Comparison of ENCODE assay signal across 16 cellular contexts in the genomic region with DNA sequence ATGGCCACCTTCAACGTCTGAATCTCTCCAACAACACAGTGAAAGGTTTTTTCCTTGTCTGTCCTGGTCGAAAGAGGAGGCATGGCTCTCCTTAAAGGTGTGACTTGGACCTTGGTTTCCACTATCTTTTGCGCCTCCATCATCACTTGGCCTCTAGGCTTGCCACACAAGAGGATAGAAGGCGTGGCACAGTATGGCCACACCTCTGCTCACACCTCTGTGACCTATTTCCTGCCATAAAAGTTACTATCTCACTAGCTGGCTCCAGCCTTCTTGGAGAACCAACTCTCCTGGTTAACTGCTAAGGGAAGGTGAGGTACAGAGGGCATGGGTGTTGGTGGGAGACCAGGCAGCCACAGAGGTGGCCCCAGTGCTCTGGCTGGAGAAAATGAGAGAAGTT.
A peak's percentile ranks its signal among the peaks of the same experiment; 100 is the strongest.
DNase-seq lines count a peak whose midpoint lies in the region; ATAC-seq and TF ChIP-seq lines count a peak whose summit lies in the region.
"Had no signal": no experiment of that assay in that cellular context is flagged by ENCODE, and none has a peak within 500 bp of the region (broad histone marks: within the 10 kb centered on the region; RNA-seq: fewer than 3 reads in every experiment).

No MANE protein-coding gene starts in this region.

- no peaks in the 10 kb centered on the region for H3K36me3 ChIP-seq in CD4-positive, CD25-positive, alpha-beta regulatory T cell (ENCODE audit: control insufficient read depth, insufficient read depth, low read length)
- no peaks in the 10 kb centered on the region for H3K36me3 ChIP-seq in CD8-positive, alpha-beta T cell (ENCODE audit: insufficient read depth, low read length)
- H3K36me3 ChIP-seq in naive thymus-derived CD4-positive, alpha-beta T cell (ENCODE audit: control insufficient read depth in 2 of 3, insufficient read depth in 3 of 3, low read length in 3 of 3) = no peaks in the 10 kb centered on the region
- no peaks in the 10 kb centered on the region for H3K36me3 ChIP-seq in suprapubic skin

- ATAC-seq in CD4-positive, CD25-positive, alpha-beta regulatory T cell (ENCODE audit: low read depth in 2 of 2) = no peak
- ATAC-seq in CD8-positive, alpha-beta T cell = no peak
- peak; percentile 67 for ATAC-seq in activated CD8-positive, alpha-beta T cell treated with anti-CD3 and anti-CD28 coated beads, Interleukin-2, amount 10 ng/mL, durations not matched to agents 7 days and 5 days
- ATAC-seq in naive thymus-derived CD4-positive, alpha-beta T cell = peak; percentile 29
- ATAC-seq in GM19452 (IDR thresholded peaks at IDR 0.05; ENCODE audit: unreplicated experiment) = no peak

- no peak for TF ChIP-seq POLR2A in suprapubic skin (IDR thresholded peaks at IDR 0.05)

- H3K27me3 ChIP-seq in CD4-positive, CD25-positive, alpha-beta regulatory T cell (ENCODE audit: control insufficient read depth, insufficient read depth, low read length) = no peaks in the 10 kb centered on the region
- H3K27me3 ChIP-seq in CD8-positive, alpha-beta T cell (ENCODE audit: insufficient read depth, low read length) = no peaks in the 10 kb centered on the region
- H3K27me3 ChIP-seq in naive thymus-derived CD4-positive, alpha-beta T cell (ENCODE audit: control insufficient read depth in 2 of 2, insufficient read depth in 2 of 2, low read length in 2 of 2) = no peaks in the 10 kb centered on the region
- no peaks in the 10 kb centered on the region for H3K27me3 ChIP-seq in suprapubic skin

- WGBS in suprapubic skin = 70% methylated on average over 4 of the region's 4 CpGs

- no peak overlapping the region for H3K4me3 Mint-ChIP-seq in CD4-positive, CD25-positive, alpha-beta regulatory T cell
- no peak overlapping the region for H3K4me3 Mint-ChIP-seq in CD8-positive, alpha-beta T cell
- no peak overlapping the region for H3K4me3 Mint-ChIP-seq in activated CD8-positive, alpha-beta T cell treated with anti-CD3 and anti-CD28 coated beads, Interleukin-2, amount 10 ng/mL, durations not matched to agents 7 days and 5 days
- no peak overlapping the region for H3K4me3 Mint-ChIP-seq in naive thymus-derived CD4-positive, alpha-beta T cell
- H3K4me3 Mint-ChIP-seq in progenitor cell of endocrine pancreas (ENCODE audit: low read depth) = no peak overlapping the region
- H3K4me3 Mint-ChIP-seq: B cell, HFFc6 had no signal

- H3K9me3 ChIP-seq in CD4-positive, CD25-positive, alpha-beta regulatory T cell (ENCODE audit: control insufficient read depth in 2 of 2, low read length in 2 of 2) = no peaks in the 10 kb centered on the region
- no peaks in the 10 kb centered on the region for H3K9me3 ChIP-seq in CD8-positive, alpha-beta T cell (ENCODE audit: low read length)
- no peaks in the 10 kb centered on the region for H3K9me3 ChIP-seq in naive thymus-derived CD4-positive, alpha-beta T cell (ENCODE audit: control insufficient read depth in 2 of 3, low read length in 3 of 3)
- H3K9me3 ChIP-seq in suprapubic skin = no peaks in the 10 kb centered on the region

- no peak overlapping the region for H3K4me3 ChIP-seq in CD4-positive, CD25-positive, alpha-beta regulatory T cell (ENCODE audit: low read depth, low read length)
- H3K4me3 ChIP-seq in CD8-positive, alpha-beta T cell (ENCODE audit: low read depth, low read length) = no peak overlapping the region
- H3K4me3 ChIP-seq in naive thymus-derived CD4-positive, alpha-beta T cell (ENCODE audit: low read length) = no peak overlapping the region
- H3K4me3 ChIP-seq in suprapubic skin = no peak overlapping the region

- H3K9me3 Mint-ChIP-seq in CD4-positive, CD25-positive, alpha-beta regulatory T cell = peaks cover 0 to 4% (median 0%) of the 10 kb centered on the region in 7 donors
- no peaks in the 10 kb centered on the region for H3K9me3 Mint-ChIP-seq in CD8-positive, alpha-beta T cell
- H3K9me3 Mint-ChIP-seq in activated CD8-positive, alpha-beta T cell treated with anti-CD3 and anti-CD28 coated beads, Interleukin-2, amount 10 ng/mL, durations not matched to agents 7 days and 5 days (ENCODE audit: insufficient read depth) = peaks cover 6% of the 10 kb centered on the region
- peaks cover 0 to 5% (median 0%) of the 10 kb centered on the region in 11 donors for H3K9me3 Mint-ChIP-seq in naive thymus-derived CD4-positive, alpha-beta T cell
- H3K9me3 Mint-ChIP-seq in progenitor cell of endocrine pancreas (ENCODE audit: low read depth) = peaks cover 3% of the 10 kb centered on the region
- H3K9me3 Mint-ChIP-seq: HFFc6 had no signal

- H3K4me1 ChIP-seq in CD4-positive, CD25-positive, alpha-beta regulatory T cell (ENCODE audit: control insufficient read depth, insufficient read depth, low read length, poor library complexity, severe bottlenecking) = peaks cover 11% of the 10 kb centered on the region
- peaks cover 19% of the 10 kb centered on the region for H3K4me1 ChIP-seq in CD8-positive, alpha-beta T cell (ENCODE audit: insufficient read depth, low read length)
- peaks cover 16 to 17% of the 10 kb centered on the region in 2 donors for H3K4me1 ChIP-seq in naive thymus-derived CD4-positive, alpha-beta T cell (ENCODE audit: control insufficient read depth in 2 of 2, insufficient read depth in 2 of 2, low read length in 2 of 2)
- peaks cover 17% of the 10 kb centered on the region for H3K4me1 ChIP-seq in suprapubic skin

- H3K27ac Mint-ChIP-seq in CD4-positive, CD25-positive, alpha-beta regulatory T cell = peak overlapping the region in 2 of 3 donors; percentile 33 to 57
- peak overlapping the region; percentile 75 for H3K27ac Mint-ChIP-seq in CD8-positive, alpha-beta T cell
- peak overlapping the region; percentile 75 for H3K27ac Mint-ChIP-seq in activated CD8-positive, alpha-beta T cell treated with anti-CD3 and anti-CD28 coated beads, Interleukin-2, amount 10 ng/mL, durations not matched to agents 7 days and 5 days
- peak overlapping the region in 2 of 9 donors; percentile 4 to 54 for H3K27ac Mint-ChIP-seq in naive thymus-derived CD4-positive, alpha-beta T cell
- no peak overlapping the region for H3K27ac Mint-ChIP-seq in progenitor cell of endocrine pancreas
- H3K27ac Mint-ChIP-seq: B cell, HFFc6 had no signal

- no peak overlapping the region for H3K27ac ChIP-seq in CD4-positive, CD25-positive, alpha-beta regulatory T cell (ENCODE audit: insufficient read depth, low read length, poor library complexity, severe bottlenecking)
- no peak overlapping the region for H3K27ac ChIP-seq in CD8-positive, alpha-beta T cell (ENCODE audit: low read depth, low read length)
- no peak overlapping the region for H3K27ac ChIP-seq in naive thymus-derived CD4-positive, alpha-beta T cell (ENCODE audit: low read depth, low read length)
- H3K27ac ChIP-seq in suprapubic skin = no peak overlapping the region

- CTCF ChIA-PET in CD8-positive, alpha-beta T cell (lab: Charles Lee) = no interaction called here
- CTCF ChIA-PET in activated CD8-positive, alpha-beta T cell treated with anti-CD3 and anti-CD28 coated beads, Interleukin-2, amount 10 ng/mL, durations not matched to agents 7 days and 5 days (lab: Charles Lee) = no interaction called here
- CTCF ChIA-PET in naive thymus-derived CD4-positive, alpha-beta T cell (lab: Charles Lee) = interaction anchor here (0.6 kb wide), 1 partner anchor 282 kb away, joined by 3 read pairs; no protein-coding TSS in a partner anchor

- peak in 2 of 3 donors; percentile 1 to 44 for DNase-seq in CD4-positive, CD25-positive, alpha-beta regulatory T cell
- DNase-seq in CD8-positive, alpha-beta T cell = no peak
- peak; percentile 27 for DNase-seq in activated CD8-positive, alpha-beta T cell treated with anti-CD3 and anti-CD28 coated beads, Interleukin-2, amount 10 ng/mL, durations not matched to agents 7 days and 5 days
- no peak for DNase-seq in naive thymus-derived CD4-positive, alpha-beta T cell
- DNase-seq in progenitor cell of endocrine pancreas (ENCODE audit: low spot score, unreplicated experiment) (no peak), suprapubic skin (ENCODE audit: low spot score in 2 of 2) (no peak), T-helper 9 cell (no peak)
- DNase-seq: GOT3; HFFc6; KBM-7; NCI-H1092; NCI-H2107; NCI-H69; NK-92 treated with Interleukin-12 subunit alpha and Interleukin-12 subunit beta, amount 100 ng/mL, for 24 hours had no signal

- no peak for TF ChIP-seq EP300 in suprapubic skin (IDR thresholded peaks at IDR 0.05)

- H3K27me3 Mint-ChIP-seq in CD4-positive, CD25-positive, alpha-beta regulatory T cell = peaks cover 7% of the 10 kb centered on the region
- H3K27me3 Mint-ChIP-seq in CD8-positive, alpha-beta T cell (ENCODE audit: low read depth) = no peaks in the 10 kb centered on the region
- H3K27me3 Mint-ChIP-seq in activated CD8-positive, alpha-beta T cell treated with anti-CD3 and anti-CD28 coated beads, Interleukin-2, amount 10 ng/mL, durations not matched to agents 7 days and 5 days (ENCODE audit: low read depth) = no peaks in the 10 kb centered on the region
- peaks cover 0 to 8% (median 0%) of the 10 kb centered on the region in 5 donors for H3K27me3 Mint-ChIP-seq in naive thymus-derived CD4-positive, alpha-beta T cell
- H3K27me3 Mint-ChIP-seq in progenitor cell of endocrine pancreas = peaks cover 7% of the 10 kb centered on the region
- H3K27me3 Mint-ChIP-seq: B cell had no signal

- peaks cover 6 to 35% (median 17%) of the 10 kb centered on the region in 4 donors for H3K4me1 Mint-ChIP-seq in CD4-positive, CD25-positive, alpha-beta regulatory T cell
- peaks cover 35% of the 10 kb centered on the region for H3K4me1 Mint-ChIP-seq in CD8-positive, alpha-beta T cell (ENCODE audit: low read depth)
- H3K4me1 Mint-ChIP-seq in activated CD8-positive, alpha-beta T cell treated with anti-CD3 and anti-CD28 coated beads, Interleukin-2, amount 10 ng/mL, durations not matched to agents 7 days and 5 days (ENCODE audit: low read depth) = peaks cover 32% of the 10 kb centered on the region
- peaks cover 11 to 61% (median 45%) of the 10 kb centered on the region in 7 donors for H3K4me1 Mint-ChIP-seq in naive thymus-derived CD4-positive, alpha-beta T cell
- peaks cover 5% of the 10 kb centered on the region for H3K4me1 Mint-ChIP-seq in progenitor cell of endocrine pancreas (ENCODE audit: low read depth)
- H3K4me1 Mint-ChIP-seq: B cell had no signal

- intact Hi-C loops in CD8-positive, alpha-beta T cell (cut with DNase I, micrococcal nuclease) = no loop called here
- intact Hi-C loops in naive thymus-derived CD4-positive, alpha-beta T cell (cut with micrococcal nuclease) = loop anchor here in 1 of 2 donors (2.0 kb wide), 1 partner anchor 25 kb away; no protein-coding TSS in a partner anchor

- no peak for TF ChIP-seq CTCF in CD8-positive, alpha-beta T cell (IDR thresholded peaks at IDR 0.05)
- TF ChIP-seq CTCF in progenitor cell of endocrine pancreas (IDR thresholded peaks at IDR 0.05; ENCODE audit: unreplicated experiment) (no peak), suprapubic skin (IDR thresholded peaks at IDR 0.05) (no peak)

- POLR2A ChIA-PET in CD8-positive, alpha-beta T cell (lab: Charles Lee) = no interaction called here
- POLR2A ChIA-PET in activated CD8-positive, alpha-beta T cell treated with anti-CD3 and anti-CD28 coated beads, Interleukin-2, amount 10 ng/mL, durations not matched to agents 7 days and 5 days (lab: Charles Lee) = no interaction called here
- POLR2A ChIA-PET in naive thymus-derived CD4-positive, alpha-beta T cell (lab: Charles Lee) = no interaction called here

- no peaks in the 10 kb centered on the region for H3K36me3 Mint-ChIP-seq in CD4-positive, CD25-positive, alpha-beta regulatory T cell
- no peaks in the 10 kb centered on the region for H3K36me3 Mint-ChIP-seq in CD8-positive, alpha-beta T cell
- peaks cover 5% of the 10 kb centered on the region for H3K36me3 Mint-ChIP-seq in activated CD8-positive, alpha-beta T cell treated with anti-CD3 and anti-CD28 coated beads, Interleukin-2, amount 10 ng/mL, durations not matched to agents 7 days and 5 days (ENCODE audit: low read depth)
- no peaks in the 10 kb centered on the region for H3K36me3 Mint-ChIP-seq in naive thymus-derived CD4-positive, alpha-beta T cell
- H3K36me3 Mint-ChIP-seq in progenitor cell of endocrine pancreas (ENCODE audit: insufficient read depth) = no peaks in the 10 kb centered on the region

Comparison
In these comparisons a context has a peak if more than half of its experiments do, and no peak if none do; other contexts are left out.
1. ATAC-seq: peak in activated CD8-positive, alpha-beta T cell treated with anti-CD3 and anti-CD28 coated beads, Interleukin-2, amount 10 ng/mL, durations not matched to agents 7 days and 5 days (single experiment) and naive thymus-derived CD4-positive, alpha-beta T cell (single experiment); none in CD4-positive, CD25-positive, alpha-beta regulatory T cell (0 of 2), CD8-positive, alpha-beta T cell (single experiment) and GM19452 (single experiment).
2. DNase-seq: peak in CD4-positive, CD25-positive, alpha-beta regulatory T cell (2 of 3) and activated CD8-positive, alpha-beta T cell treated with anti-CD3 and anti-CD28 coated beads, Interleukin-2, amount 10 ng/mL, durations not matched to agents 7 days and 5 days (single experiment); none in CD8-positive, alpha-beta T cell (0 of 7), naive thymus-derived CD4-positive, alpha-beta T cell (0 of 9), progenitor cell of endocrine pancreas (single experiment), suprapubic skin (0 of 2) and T-helper 9 cell (single experiment).